Comparison of ENCODE assay signal across 2 cellular contexts in the genomic region with DNA sequence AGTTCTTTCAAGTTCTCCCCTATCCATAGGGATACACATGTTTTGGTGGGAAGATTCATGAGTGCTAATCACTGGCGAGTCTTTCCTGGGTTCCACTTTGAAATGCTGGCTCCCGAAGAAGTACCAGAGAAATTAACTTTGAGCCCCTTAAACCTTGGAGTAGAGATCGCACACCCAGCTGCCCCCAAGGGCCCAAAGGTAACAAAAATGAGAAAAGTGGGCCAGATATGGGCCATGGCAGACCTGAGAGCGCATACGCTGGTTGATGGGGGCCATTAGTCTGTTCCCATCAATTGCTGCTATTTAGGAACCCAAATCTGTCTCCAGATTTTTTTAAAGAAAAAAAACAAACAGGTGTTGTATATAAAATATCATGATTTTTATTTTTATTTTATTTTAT.
TF ChIP-seq lines count a peak whose summit lies in the region.

No MANE protein-coding gene starts in this region.

TF ChIP-seq in GM23338, 12 proteins besides CTCF, POLR2A, EP300 and RAD21 (continues in another document):
- TF ChIP-seq POLR2AphosphoS5 (IDR thresholded peaks at IDR 0.05; ENCODE audit: low read depth), result no peak
- TF ChIP-seq STAT1 (IDR thresholded peaks at IDR 0.05; ENCODE audit: unreplicated experiment), result no peak
- TF ChIP-seq, protein P1, sequence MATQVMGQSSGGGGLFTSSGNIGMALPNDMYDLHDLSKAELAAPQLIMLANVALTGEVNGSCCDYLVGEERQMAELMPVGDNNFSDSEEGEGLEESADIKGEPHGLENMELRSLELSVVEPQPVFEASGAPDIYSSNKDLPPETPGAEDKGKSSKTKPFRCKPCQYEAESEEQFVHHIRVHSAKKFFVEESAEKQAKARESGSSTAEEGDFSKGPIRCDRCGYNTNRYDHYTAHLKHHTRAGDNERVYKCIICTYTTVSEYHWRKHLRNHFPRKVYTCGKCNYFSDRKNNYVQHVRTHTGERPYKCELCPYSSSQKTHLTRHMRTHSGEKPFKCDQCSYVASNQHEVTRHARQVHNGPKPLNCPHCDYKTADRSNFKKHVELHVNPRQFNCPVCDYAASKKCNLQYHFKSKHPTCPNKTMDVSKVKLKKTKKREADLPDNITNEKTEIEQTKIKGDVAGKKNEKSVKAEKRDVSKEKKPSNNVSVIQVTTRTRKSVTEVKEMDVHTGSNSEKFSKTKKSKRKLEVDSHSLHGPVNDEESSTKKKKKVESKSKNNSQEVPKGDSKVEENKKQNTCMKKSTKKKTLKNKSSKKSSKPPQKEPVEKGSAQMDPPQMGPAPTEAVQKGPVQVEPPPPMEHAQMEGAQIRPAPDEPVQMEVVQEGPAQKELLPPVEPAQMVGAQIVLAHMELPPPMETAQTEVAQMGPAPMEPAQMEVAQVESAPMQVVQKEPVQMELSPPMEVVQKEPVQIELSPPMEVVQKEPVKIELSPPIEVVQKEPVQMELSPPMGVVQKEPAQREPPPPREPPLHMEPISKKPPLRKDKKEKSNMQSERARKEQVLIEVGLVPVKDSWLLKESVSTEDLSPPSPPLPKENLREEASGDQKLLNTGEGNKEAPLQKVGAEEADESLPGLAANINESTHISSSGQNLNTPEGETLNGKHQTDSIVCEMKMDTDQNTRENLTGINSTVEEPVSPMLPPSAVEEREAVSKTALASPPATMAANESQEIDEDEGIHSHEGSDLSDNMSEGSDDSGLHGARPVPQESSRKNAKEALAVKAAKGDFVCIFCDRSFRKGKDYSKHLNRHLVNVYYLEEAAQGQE (IDR thresholded peaks at IDR 0.05; ENCODE audit: unreplicated experiment), result no peak
- TF ChIP-seq EZH2phosphoT487 (IDR thresholded peaks at IDR 0.05; ENCODE audit: unreplicated experiment), result no peak
- no peak for TF ChIP-seq EZH2 (IDR thresholded peaks at IDR 0.05; ENCODE audit: low read depth, unreplicated experiment)
- TF ChIP-seq, protein P2, sequence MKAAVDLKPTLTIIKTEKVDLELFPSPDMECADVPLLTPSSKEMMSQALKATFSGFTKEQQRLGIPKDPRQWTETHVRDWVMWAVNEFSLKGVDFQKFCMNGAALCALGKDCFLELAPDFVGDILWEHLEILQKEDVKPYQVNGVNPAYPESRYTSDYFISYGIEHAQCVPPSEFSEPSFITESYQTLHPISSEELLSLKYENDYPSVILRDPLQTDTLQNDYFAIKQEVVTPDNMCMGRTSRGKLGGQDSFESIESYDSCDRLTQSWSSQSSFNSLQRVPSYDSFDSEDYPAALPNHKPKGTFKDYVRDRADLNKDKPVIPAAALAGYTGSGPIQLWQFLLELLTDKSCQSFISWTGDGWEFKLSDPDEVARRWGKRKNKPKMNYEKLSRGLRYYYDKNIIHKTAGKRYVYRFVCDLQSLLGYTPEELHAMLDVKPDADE (IDR thresholded peaks at IDR 0.05), result no peak
- TF ChIP-seq, protein P3, sequence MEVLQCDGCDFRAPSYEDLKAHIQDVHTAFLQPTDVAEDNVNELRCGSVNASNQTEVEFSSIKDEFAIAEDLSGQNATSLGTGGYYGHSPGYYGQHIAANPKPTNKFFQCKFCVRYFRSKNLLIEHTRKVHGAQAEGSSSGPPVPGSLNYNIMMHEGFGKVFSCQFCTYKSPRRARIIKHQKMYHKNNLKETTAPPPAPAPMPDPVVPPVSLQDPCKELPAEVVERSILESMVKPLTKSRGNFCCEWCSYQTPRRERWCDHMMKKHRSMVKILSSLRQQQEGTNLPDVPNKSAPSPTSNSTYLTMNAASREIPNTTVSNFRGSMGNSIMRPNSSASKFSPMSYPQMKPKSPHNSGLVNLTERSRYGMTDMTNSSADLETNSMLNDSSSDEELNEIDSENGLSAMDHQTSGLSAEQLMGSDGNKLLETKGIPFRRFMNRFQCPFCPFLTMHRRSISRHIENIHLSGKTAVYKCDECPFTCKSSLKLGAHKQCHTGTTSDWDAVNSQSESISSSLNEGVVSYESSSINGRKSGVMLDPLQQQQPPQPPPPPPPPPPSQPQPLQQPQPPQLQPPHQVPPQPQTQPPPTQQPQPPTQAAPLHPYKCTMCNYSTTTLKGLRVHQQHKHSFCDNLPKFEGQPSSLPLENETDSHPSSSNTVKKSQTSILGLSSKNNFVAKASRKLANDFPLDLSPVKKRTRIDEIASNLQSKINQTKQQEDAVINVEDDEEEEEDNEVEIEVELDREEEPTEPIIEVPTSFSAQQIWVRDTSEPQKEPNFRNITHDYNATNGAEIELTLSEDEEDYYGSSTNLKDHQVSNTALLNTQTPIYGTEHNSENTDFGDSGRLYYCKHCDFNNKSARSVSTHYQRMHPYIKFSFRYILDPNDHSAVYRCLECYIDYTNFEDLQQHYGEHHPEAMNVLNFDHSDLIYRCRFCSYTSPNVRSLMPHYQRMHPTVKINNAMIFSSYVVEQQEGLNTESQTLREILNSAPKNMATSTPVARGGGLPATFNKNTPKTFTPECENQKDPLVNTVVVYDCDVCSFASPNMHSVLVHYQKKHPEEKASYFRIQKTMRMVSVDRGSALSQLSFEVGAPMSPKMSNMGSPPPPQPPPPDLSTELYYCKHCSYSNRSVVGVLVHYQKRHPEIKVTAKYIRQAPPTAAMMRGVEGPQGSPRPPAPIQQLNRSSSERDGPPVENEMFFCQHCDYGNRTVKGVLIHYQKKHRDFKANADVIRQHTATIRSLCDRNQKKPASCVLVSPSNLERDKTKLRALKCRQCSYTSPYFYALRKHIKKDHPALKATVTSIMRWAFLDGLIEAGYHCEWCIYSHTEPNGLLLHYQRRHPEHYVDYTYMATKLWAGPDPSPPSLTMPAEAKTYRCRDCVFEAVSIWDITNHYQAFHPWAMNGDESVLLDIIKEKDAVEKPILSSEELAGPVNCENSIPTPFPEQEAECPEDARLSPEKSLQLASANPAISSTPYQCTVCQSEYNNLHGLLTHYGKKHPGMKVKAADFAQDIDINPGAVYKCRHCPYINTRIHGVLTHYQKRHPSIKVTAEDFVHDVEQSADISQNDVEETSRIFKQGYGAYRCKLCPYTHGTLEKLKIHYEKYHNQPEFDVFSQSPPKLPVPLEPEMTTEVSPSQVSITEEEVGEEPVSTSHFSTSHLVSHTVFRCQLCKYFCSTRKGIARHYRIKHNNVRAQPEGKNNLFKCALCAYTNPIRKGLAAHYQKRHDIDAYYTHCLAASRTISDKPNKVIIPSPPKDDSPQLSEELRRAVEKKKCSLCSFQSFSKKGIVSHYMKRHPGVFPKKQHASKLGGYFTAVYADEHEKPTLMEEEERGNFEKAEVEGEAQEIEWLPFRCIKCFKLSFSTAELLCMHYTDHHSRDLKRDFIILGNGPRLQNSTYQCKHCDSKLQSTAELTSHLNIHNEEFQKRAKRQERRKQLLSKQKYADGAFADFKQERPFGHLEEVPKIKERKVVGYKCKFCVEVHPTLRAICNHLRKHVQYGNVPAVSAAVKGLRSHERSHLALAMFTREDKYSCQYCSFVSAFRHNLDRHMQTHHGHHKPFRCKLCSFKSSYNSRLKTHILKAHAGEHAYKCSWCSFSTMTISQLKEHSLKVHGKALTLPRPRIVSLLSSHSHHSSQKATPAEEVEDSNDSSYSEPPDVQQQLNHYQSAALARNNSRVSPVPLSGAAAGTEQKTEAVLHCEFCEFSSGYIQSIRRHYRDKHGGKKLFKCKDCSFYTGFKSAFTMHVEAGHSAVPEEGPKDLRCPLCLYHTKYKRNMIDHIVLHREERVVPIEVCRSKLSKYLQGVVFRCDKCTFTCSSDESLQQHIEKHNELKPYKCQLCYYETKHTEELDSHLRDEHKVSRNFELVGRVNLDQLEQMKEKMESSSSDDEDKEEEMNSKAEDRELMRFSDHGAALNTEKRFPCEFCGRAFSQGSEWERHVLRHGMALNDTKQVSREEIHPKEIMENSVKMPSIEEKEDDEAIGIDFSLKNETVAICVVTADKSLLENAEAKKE (CRISPR knock-in tag; IDR thresholded peaks at IDR 0.05), result no peak
- no peak for TF ChIP-seq ZNF114 (CRISPR knock-in tag; IDR thresholded peaks at IDR 0.05)
- no peak for TF ChIP-seq ZNF331 (CRISPR knock-in tag; IDR thresholded peaks at IDR 0.05; ENCODE audit: low read depth)
- no peak for TF ChIP-seq CREB1 (CRISPR knock-in tag; IDR thresholded peaks at IDR 0.05; ENCODE audit: low read depth)

TF ChIP-seq in WTC11, 78 proteins besides CTCF, POLR2A, EP300 and RAD21:
- 0 out of 2 replicates have a peak, but pooled peaks have one; percentile 27 for TF ChIP-seq HMGA2 (CRISPR knock-in tag; IDR thresholded peaks at IDR 0.05)
- no peak for TF ChIP-seq JUN (CRISPR knock-in tag; IDR thresholded peaks at IDR 0.05)
